In the genomic region with DNA sequence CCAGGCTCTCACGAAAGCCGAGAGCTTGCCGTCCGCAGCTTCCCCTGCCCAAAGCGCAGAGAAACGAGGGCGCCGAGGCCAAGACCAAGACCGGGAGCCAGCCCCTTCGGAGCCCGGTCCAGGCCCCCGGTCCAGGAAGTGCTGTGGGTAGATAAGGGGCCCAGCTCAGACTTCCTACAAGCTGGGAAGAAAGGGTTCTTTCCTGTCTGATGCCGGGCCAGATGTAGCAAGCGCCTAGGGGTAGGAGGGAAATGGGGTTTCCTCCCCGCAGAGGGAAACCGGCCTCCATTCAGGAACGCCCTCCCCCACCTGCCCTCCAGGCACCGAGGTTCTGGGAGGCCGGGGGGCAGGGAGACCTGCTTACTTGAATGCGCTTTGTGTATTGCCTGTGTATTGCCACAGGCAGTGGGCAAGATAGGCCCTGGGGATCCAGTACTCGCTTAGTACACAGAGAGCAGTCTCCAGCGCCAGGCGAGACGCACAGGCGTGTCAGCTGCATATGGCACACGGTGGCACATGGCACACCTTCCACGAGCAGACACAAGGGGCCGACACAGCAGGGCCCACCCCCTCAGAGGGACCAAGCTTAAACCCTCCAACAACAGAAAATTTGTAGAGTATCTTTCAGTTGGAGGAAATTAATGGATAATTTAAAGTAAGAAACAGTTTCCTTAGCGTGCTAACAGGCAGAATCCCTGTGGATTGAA, we compare ENCODE assay signal across 2 cellular contexts.
TF ChIP-seq lines count a peak whose summit lies in the region.

No MANE protein-coding gene starts in this region.

TF ChIP-seq in SK-N-SH, 30 proteins besides CTCF, POLR2A, EP300 and RAD21 (continued from another document):
- TF ChIP-seq, protein P1, sequence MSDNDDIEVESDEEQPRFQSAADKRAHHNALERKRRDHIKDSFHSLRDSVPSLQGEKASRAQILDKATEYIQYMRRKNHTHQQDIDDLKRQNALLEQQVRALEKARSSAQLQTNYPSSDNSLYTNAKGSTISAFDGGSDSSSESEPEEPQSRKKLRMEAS (IDR thresholded peaks at IDR 0.05; ENCODE audit: low read depth), result no peak
- TF ChIP-seq GABPA (IDR thresholded peaks at IDR 0.05; ENCODE audit: low read depth), result no peak
- TF ChIP-seq, protein P2, sequence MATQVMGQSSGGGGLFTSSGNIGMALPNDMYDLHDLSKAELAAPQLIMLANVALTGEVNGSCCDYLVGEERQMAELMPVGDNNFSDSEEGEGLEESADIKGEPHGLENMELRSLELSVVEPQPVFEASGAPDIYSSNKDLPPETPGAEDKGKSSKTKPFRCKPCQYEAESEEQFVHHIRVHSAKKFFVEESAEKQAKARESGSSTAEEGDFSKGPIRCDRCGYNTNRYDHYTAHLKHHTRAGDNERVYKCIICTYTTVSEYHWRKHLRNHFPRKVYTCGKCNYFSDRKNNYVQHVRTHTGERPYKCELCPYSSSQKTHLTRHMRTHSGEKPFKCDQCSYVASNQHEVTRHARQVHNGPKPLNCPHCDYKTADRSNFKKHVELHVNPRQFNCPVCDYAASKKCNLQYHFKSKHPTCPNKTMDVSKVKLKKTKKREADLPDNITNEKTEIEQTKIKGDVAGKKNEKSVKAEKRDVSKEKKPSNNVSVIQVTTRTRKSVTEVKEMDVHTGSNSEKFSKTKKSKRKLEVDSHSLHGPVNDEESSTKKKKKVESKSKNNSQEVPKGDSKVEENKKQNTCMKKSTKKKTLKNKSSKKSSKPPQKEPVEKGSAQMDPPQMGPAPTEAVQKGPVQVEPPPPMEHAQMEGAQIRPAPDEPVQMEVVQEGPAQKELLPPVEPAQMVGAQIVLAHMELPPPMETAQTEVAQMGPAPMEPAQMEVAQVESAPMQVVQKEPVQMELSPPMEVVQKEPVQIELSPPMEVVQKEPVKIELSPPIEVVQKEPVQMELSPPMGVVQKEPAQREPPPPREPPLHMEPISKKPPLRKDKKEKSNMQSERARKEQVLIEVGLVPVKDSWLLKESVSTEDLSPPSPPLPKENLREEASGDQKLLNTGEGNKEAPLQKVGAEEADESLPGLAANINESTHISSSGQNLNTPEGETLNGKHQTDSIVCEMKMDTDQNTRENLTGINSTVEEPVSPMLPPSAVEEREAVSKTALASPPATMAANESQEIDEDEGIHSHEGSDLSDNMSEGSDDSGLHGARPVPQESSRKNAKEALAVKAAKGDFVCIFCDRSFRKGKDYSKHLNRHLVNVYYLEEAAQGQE (IDR thresholded peaks at IDR 0.05; ENCODE audit: low read depth, low read length), result no peak
- no peak for TF ChIP-seq TCF12 (IDR thresholded peaks at IDR 0.05)
- TF ChIP-seq TEAD4 (IDR thresholded peaks at IDR 0.05; ENCODE audit: borderline replicate concordance, insufficient read depth), result no peak
- no peak for TF ChIP-seq MEF2A (IDR thresholded peaks at IDR 0.05; ENCODE audit: borderline replicate concordance, low read depth)
- TF ChIP-seq JUND (IDR thresholded peaks at IDR 0.05), result no peak
- no peak for TF ChIP-seq FOXM1 (IDR thresholded peaks at IDR 0.05; ENCODE audit: low read depth)
- TF ChIP-seq, protein P3, sequence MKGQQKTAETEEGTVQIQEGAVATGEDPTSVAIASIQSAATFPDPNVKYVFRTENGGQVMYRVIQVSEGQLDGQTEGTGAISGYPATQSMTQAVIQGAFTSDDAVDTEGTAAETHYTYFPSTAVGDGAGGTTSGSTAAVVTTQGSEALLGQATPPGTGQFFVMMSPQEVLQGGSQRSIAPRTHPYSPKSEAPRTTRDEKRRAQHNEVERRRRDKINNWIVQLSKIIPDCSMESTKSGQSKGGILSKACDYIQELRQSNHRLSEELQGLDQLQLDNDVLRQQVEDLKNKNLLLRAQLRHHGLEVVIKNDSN (IDR thresholded peaks at IDR 0.05; ENCODE audit: borderline replicate concordance, low read depth), result no peak

TF ChIP-seq in SK-N-SH treated with all-trans-retinoic acid at 6 μM for 48 hours, 23 proteins besides CTCF, POLR2A, EP300 and RAD21 (continued from another document):
- TF ChIP-seq, protein P4, sequence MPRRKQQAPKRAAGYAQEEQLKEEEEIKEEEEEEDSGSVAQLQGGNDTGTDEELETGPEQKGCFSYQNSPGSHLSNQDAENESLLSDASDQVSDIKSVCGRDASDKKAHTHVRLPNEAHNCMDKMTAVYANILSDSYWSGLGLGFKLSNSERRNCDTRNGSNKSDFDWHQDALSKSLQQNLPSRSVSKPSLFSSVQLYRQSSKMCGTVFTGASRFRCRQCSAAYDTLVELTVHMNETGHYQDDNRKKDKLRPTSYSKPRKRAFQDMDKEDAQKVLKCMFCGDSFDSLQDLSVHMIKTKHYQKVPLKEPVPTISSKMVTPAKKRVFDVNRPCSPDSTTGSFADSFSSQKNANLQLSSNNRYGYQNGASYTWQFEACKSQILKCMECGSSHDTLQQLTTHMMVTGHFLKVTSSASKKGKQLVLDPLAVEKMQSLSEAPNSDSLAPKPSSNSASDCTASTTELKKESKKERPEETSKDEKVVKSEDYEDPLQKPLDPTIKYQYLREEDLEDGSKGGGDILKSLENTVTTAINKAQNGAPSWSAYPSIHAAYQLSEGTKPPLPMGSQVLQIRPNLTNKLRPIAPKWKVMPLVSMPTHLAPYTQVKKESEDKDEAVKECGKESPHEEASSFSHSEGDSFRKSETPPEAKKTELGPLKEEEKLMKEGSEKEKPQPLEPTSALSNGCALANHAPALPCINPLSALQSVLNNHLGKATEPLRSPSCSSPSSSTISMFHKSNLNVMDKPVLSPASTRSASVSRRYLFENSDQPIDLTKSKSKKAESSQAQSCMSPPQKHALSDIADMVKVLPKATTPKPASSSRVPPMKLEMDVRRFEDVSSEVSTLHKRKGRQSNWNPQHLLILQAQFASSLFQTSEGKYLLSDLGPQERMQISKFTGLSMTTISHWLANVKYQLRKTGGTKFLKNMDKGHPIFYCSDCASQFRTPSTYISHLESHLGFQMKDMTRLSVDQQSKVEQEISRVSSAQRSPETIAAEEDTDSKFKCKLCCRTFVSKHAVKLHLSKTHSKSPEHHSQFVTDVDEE (CRISPR knock-in tag; IDR thresholded peaks at IDR 0.05), result no peak
- TF ChIP-seq, protein P5, sequence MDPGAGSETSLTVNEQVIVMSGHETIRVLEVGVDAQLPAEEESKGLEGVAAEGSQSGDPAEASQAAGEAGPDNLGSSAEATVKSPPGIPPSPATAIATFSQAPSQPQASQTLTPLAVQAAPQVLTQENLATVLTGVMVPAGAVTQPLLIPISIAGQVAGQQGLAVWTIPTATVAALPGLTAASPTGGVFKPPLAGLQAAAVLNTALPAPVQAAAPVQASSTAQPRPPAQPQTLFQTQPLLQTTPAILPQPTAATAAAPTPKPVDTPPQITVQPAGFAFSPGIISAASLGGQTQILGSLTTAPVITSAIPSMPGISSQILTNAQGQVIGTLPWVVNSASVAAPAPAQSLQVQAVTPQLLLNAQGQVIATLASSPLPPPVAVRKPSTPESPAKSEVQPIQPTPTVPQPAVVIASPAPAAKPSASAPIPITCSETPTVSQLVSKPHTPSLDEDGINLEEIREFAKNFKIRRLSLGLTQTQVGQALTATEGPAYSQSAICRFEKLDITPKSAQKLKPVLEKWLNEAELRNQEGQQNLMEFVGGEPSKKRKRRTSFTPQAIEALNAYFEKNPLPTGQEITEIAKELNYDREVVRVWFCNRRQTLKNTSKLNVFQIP (CRISPR knock-in tag; IDR thresholded peaks at IDR 0.05; ENCODE audit: borderline replicate concordance, low read depth), result no peak
- no peak for TF ChIP-seq SNAI2 (CRISPR knock-in tag; IDR thresholded peaks at IDR 0.05)
- no peak for TF ChIP-seq GLIS3 (CRISPR knock-in tag; IDR thresholded peaks at IDR 0.05)
- no peak for TF ChIP-seq RARB (CRISPR knock-in tag; IDR thresholded peaks at IDR 0.05)
- TF ChIP-seq CSDC2 (CRISPR knock-in tag; IDR thresholded peaks at IDR 0.05), result no peak
- TF ChIP-seq, protein P6, sequence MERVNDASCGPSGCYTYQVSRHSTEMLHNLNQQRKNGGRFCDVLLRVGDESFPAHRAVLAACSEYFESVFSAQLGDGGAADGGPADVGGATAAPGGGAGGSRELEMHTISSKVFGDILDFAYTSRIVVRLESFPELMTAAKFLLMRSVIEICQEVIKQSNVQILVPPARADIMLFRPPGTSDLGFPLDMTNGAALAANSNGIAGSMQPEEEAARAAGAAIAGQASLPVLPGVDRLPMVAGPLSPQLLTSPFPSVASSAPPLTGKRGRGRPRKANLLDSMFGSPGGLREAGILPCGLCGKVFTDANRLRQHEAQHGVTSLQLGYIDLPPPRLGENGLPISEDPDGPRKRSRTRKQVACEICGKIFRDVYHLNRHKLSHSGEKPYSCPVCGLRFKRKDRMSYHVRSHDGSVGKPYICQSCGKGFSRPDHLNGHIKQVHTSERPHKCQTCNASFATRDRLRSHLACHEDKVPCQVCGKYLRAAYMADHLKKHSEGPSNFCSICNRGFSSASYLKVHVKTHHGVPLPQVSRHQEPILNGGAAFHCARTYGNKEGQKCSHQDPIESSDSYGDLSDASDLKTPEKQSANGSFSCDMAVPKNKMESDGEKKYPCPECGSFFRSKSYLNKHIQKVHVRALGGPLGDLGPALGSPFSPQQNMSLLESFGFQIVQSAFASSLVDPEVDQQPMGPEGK (CRISPR knock-in tag; IDR thresholded peaks at IDR 0.05; ENCODE audit: borderline replicate concordance), result no peak
- TF ChIP-seq, protein P7, sequence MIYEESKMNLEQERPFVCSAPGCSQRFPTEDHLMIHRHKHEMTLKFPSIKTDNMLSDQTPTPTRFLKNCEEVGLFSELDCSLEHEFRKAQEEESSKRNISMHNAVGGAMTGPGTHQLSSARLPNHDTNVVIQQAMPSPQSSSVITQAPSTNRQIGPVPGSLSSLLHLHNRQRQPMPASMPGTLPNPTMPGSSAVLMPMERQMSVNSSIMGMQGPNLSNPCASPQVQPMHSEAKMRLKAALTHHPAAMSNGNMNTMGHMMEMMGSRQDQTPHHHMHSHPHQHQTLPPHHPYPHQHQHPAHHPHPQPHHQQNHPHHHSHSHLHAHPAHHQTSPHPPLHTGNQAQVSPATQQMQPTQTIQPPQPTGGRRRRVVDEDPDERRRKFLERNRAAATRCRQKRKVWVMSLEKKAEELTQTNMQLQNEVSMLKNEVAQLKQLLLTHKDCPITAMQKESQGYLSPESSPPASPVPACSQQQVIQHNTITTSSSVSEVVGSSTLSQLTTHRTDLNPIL (CRISPR knock-in tag; IDR thresholded peaks at IDR 0.05; ENCODE audit: low read depth), result no peak
- no peak for TF ChIP-seq ZFP30 (CRISPR knock-in tag; IDR thresholded peaks at IDR 0.05)
- TF ChIP-seq ZFP3 (CRISPR knock-in tag; IDR thresholded peaks at IDR 0.05), result no peak
- TF ChIP-seq ESRRG (CRISPR knock-in tag; IDR thresholded peaks at IDR 0.05), result no peak
- no peak for TF ChIP-seq ZC3H10 (CRISPR knock-in tag; IDR thresholded peaks at IDR 0.05)
- TF ChIP-seq OSR1 (CRISPR knock-in tag; IDR thresholded peaks at IDR 0.05), result no peak
